In genomic region chr9:6590329-6590728, GRCh38 we compare ENCODE assay signal across 17 cellular contexts. TPM values are rescaled to one million over a fixed set of nuclear protein-coding genes. Genes with fewer than 3 reads are reported as not detected.
DNase-seq lines count a peak whose midpoint lies in the region; ATAC-seq and TF ChIP-seq lines count a peak whose summit lies in the region.
"Had no signal": no experiment of that assay in that cellular context is flagged by ENCODE, and none has a peak within 500 bp of the region (broad histone marks: within the 10 kb centered on the region; RNA-seq: fewer than 3 reads in every experiment).

No MANE protein-coding gene starts in this region.

- WGBS in endodermal cell (ENCODE audit: insufficient coverage in 1 of 2, insufficient read length in 1 of 2), 2 experiments, result 88% methylated on average over 2 of the region's 2 CpGs; no CpG with 5 or more reads in 1 of the 2 experiments

- POLR2A ChIA-PET in HCT116 (lab: Charles Lee), result interaction anchor here (1.7 kb wide), 1 partner anchor 92 kb away, joined by 3 read pairs; no protein-coding TSS in a partner anchor

- H3K27ac ChIP-seq in HCT116 (ENCODE audit: low read depth, low read length), result peak overlapping the region; percentile 20; the same call in 1 of the 2 replicates
- no peak overlapping the region for H3K27ac ChIP-seq in endodermal cell (ENCODE audit: low read depth, low read length)

- H3K79me2 ChIP-seq in HCT116 (ENCODE audit: insufficient read depth, low read length), result no peaks in the 10 kb centered on the region

- ATAC-seq in HCT116 (peak; percentile 30), HG03521 (IDR thresholded peaks at IDR 0.05; ENCODE audit: unreplicated experiment) (no peak), HG03457 (IDR thresholded peaks at IDR 0.05; ENCODE audit: unreplicated experiment) (no peak), GM18519 (IDR thresholded peaks at IDR 0.05; ENCODE audit: low FRiP score, unreplicated experiment) (no peak)
- ATAC-seq: T-helper 17 cell had no signal

- H3K36me3 Mint-ChIP-seq in endodermal cell (ENCODE audit: low read depth), result peaks cover 27% of the 10 kb centered on the region
- H3K36me3 Mint-ChIP-seq: CD8-positive, alpha-beta memory T cell had no signal

- no peaks in the 10 kb centered on the region for H3K9me3 ChIP-seq in HCT116 (ENCODE audit: control insufficient read depth in 1 of 2, insufficient read depth in 1 of 2, low read depth in 1 of 2, low read length in 2 of 2)
- H3K9me3 ChIP-seq in endodermal cell (ENCODE audit: control insufficient read depth, low read length), result no peaks in the 10 kb centered on the region
- H3K9me3 ChIP-seq: SK-N-SH had no signal

- H3K9ac ChIP-seq in HCT116 (ENCODE audit: low read length) (no peak overlapping the region), endodermal cell (ENCODE audit: extremely low read depth, low read length, poor library complexity, severe bottlenecking) (no peak overlapping the region)
- H3K9ac ChIP-seq: SK-N-SH had no signal

- DNase-seq in SIG-M5 treated with dmso at 0.1 percent for 504 hours (lab: John Stamatoyannopoulos, UW; ENCODE audit: unreplicated experiment) (peak; percentile 1), SIG-M5 (lab: John Stamatoyannopoulos, UW) (no peak), HCT116 (ENCODE audit: low read depth, low spot score) (no peak), endodermal cell (no peak), pons (ENCODE audit: low spot score) (peak; percentile 75)
- DNase-seq: CD8-positive, alpha-beta memory T cell; HCEC 1CT; KBM-7; NCI-H1105 treated with DMSO at 0.1 percent for 48 hours; NCI-H187 treated with DMSO at 0.1 percent for 48 hours; NCI-H2171 treated with DMSO at 0.1 percent for 48 hours; NCI-H510A; SK-N-SH; T-helper 17 cell had no signal

- intact Hi-C loops in HCT116 (cut with micrococcal nuclease), result no loop called here

- RAD21 ChIA-PET in HCT116 (lab: Charles Lee; ENCODE audit: low non-redundant PET in 1 of 2, low total read pairs in 2 of 2, uncharacterized antibody in 2 of 2, unreplicated experiment in 2 of 2), result no interaction called here

- no peak overlapping the region for H2AFZ ChIP-seq in HCT116 (ENCODE audit: low read depth, low read length, poor library complexity, severe bottlenecking)

- TF ChIP-seq RAD21 in HCT116 (IDR thresholded peaks at IDR 0.05; ENCODE audit: low read depth), result no peak

- no peaks in the 10 kb centered on the region for H4K20me1 ChIP-seq in HCT116 (ENCODE audit: insufficient read depth)

- H3K4me3 ChIP-seq in HCT116 (replicated peaks in 1 of 2; ENCODE audit: low read depth in 1 of 2, low read length in 2 of 2) (no peak overlapping the region), endodermal cell (ENCODE audit: low read length) (no peak overlapping the region)

- H3K4me2 ChIP-seq in HCT116 (ENCODE audit: low read length), result peak overlapping the region; percentile 44
- H3K4me2 ChIP-seq: SK-N-SH had no signal

- H3K9me3 Mint-ChIP-seq in endodermal cell, result peaks cover 2% of the 10 kb centered on the region
- H3K9me3 Mint-ChIP-seq: CD8-positive, alpha-beta memory T cell had no signal

- H3K36me3 ChIP-seq in HCT116 (ENCODE audit: control insufficient read depth in 1 of 2, insufficient read depth in 2 of 2, low read length in 2 of 2) (no peaks in the 10 kb centered on the region), endodermal cell (ENCODE audit: control insufficient read depth, insufficient read depth, low read length) (peaks cover 6% of the 10 kb centered on the region)

- H3K27me3 Mint-ChIP-seq in endodermal cell (ENCODE audit: insufficient read depth), result peaks cover 18% of the 10 kb centered on the region
- H3K27me3 Mint-ChIP-seq: T-helper 17 cell had no signal

- no peaks in the 10 kb centered on the region for H3K9me2 ChIP-seq in HCT116 (ENCODE audit: insufficient read depth)
- H3K9me2 ChIP-seq: SK-N-SH had no signal

- no peaks in the 10 kb centered on the region for H3K27me3 ChIP-seq in HCT116 (ENCODE audit: insufficient read depth, low read length)
- peaks cover 9% of the 10 kb centered on the region for H3K27me3 ChIP-seq in endodermal cell (ENCODE audit: control insufficient read depth, insufficient read depth, low read length, poor library complexity, severe bottlenecking)

- peak overlapping the region; percentile 21 for H3K27ac Mint-ChIP-seq in endodermal cell
- H3K27ac Mint-ChIP-seq: CD8-positive, alpha-beta memory T cell; T-helper 17 cell had no signal

- no peak overlapping the region for H3K4me3 Mint-ChIP-seq in endodermal cell
- H3K4me3 Mint-ChIP-seq: CD8-positive, alpha-beta memory T cell; T-helper 17 cell had no signal

- TF ChIP-seq CTCF in HCT116 (IDR thresholded peaks at IDR 0.05 in 2 of 3, conservative IDR thresholded peaks at IDR 0.05 in 1 of 3; ENCODE audit: borderline replicate concordance in 1 of 3, insufficient read depth in 1 of 3, low read depth in 2 of 3, low read length in 2 of 3) (no peak), endodermal cell (conservative IDR thresholded peaks at IDR 0.05) (no peak)

- CTCF ChIA-PET in HCT116 (lab: Charles Lee), result no interaction called here

- peaks cover 16% of the 10 kb centered on the region for H3K4me1 Mint-ChIP-seq in endodermal cell
- H3K4me1 Mint-ChIP-seq: CD8-positive, alpha-beta memory T cell had no signal

- H3K4me1 ChIP-seq in HCT116 (ENCODE audit: control insufficient read depth in 1 of 2, insufficient read depth in 2 of 2, low read length in 2 of 2) (peaks cover 16 to 26% of the 10 kb centered on the region in 2 experiments), endodermal cell (ENCODE audit: control insufficient read depth, insufficient read depth, low read length) (no peaks in the 10 kb centered on the region)

- TF ChIP-seq POLR2A in HCT116 (IDR thresholded peaks at IDR 0.05; ENCODE audit: borderline replicate concordance, extremely low read depth, insufficient read depth, insufficient read length), result no peak

- no TSS peak for BruUV-seq in HCT116 (replicated peaks; lab: Mats Ljungman, UMichigan)

TF ChIP-seq in HCT116, 20 proteins besides CTCF, POLR2A, EP300 and RAD21:
- no peak for TF ChIP-seq YY1 (IDR thresholded peaks at IDR 0.05; ENCODE audit: extremely low read depth, insufficient replicate concordance, low read depth, low read length)
- TF ChIP-seq SIN3A (IDR thresholded peaks at IDR 0.05; ENCODE audit: low read depth), result no peak
- TF ChIP-seq ELF1 (IDR thresholded peaks at IDR 0.05; ENCODE audit: borderline replicate concordance, low read depth), result no peak
- TF ChIP-seq MAX (IDR thresholded peaks at IDR 0.05), result no peak
- no peak for TF ChIP-seq CBX3 (IDR thresholded peaks at IDR 0.05; ENCODE audit: low read depth)
- no peak for TF ChIP-seq ZNF274 (IDR thresholded peaks at IDR 0.05; ENCODE audit: low read depth, low read length)
- TF ChIP-seq SRF (IDR thresholded peaks at IDR 0.05; ENCODE audit: low read depth), result no peak

RNA-seq across cellular contexts. Expression of gene GLDC, which starts 55.2 kb away (rescaled TPM):
- total RNA-seq in HCT116 (2021; ENCODE audit: unreplicated experiment), result 4.9 TPM
- polyA plus RNA-seq in HCT116 (2012), result 3.3 and 5.6 TPM in 2 replicates
- 10 to 100 TPM in 1 of 2 donors, 1 to 10 TPM in 1; 8.9 to 38.8 TPM for total RNA-seq in endodermal cell
- polyA plus RNA-seq in endodermal cell (2013, experiment 1 of 2), result 43.8 TPM
- 35.4 TPM for polyA plus RNA-seq in endodermal cell (2013, experiment 2 of 2)

Comparison
In these comparisons a context has a peak if more than half of its experiments do, and no peak if none do; other contexts are left out.
1. DNase-seq: peak in SIG-M5 treated with dmso at 0.1 percent for 504 hours (single experiment) and pons (single experiment); none in SIG-M5 (single experiment), HCT116 (single experiment) and endodermal cell (single experiment).